In the genomic region with DNA sequence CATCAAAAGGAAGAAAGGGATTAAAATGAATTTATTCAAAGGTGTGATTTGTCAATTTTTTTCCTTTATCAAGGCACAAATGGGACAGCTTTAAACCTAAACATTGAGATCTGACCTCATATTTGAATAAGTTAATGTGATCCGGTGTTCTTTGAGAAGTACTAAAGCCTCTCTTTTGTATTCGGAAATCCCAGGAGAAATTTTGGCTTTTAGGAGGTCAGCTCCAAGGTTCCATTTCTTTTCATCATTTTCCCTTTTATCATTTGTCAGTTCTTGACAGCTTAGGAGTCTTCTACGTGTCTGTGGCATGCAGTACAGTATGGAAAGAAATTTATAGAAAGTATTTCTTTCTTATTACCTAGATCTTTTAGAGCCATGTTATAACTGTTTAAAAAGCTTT, we compare ENCODE assay signal across 4 cellular contexts.
"Had no signal": no experiment of that assay in that cellular context is flagged by ENCODE, and none has a peak within 500 bp of the region (broad histone marks: within the 10 kb centered on the region; RNA-seq: fewer than 3 reads in every experiment).

No MANE protein-coding gene starts in this region.

- H3K4me3 ChIP-seq: K562 had no signal

- H3K27ac ChIP-seq: HL-60 had no signal

- DNase-seq: IMR-90, KBM-7 had no signal
